ENCODE assay signal across 8 cellular contexts in the genomic region with DNA sequence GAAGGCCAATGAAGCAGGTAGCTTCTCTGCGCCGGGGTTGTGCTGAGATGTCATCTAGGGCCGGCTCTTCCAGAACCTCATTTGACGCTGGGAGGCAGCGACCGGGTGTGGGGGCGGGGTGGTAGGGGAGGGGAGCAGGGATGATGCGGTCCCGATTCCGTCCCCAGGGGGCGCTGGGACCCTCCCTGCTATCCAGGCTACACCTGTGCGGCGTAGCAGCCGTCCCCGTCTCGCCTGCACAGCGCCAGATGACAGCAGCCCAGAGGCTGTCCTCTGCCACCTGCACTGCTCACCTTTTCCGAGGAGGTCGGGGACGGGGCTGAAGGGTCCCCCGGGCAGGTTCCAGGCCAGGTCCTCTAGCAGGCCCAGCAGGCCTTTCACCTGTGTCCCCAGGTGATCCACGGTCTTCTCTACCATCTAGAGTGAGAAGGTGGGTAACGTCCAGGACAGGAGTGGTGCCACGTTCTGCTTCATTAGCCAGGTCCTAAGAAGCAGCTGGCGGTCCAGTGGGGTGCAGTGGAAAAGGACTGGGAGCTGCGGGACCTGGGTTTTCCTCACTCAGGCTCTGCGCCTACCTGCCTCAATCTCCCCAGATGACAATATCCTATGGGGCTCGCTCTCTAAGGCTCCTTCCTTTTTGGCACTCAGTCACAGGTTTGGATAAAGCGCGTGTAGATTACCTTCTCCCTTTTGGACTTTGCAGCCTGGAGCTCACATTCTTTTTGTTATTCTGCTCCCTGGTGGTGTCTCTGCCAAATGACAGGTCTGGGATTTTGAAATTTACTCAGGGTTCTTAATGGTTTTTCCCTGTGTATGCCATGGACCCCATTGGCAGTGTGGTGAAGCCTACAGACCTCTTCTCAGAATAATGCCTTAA. TPM values are rescaled to one million over a fixed set of nuclear protein-coding genes. Genes with fewer than 3 reads are reported as not detected.
DNase-seq lines count a peak whose midpoint lies in the region; ATAC-seq and TF ChIP-seq lines count a peak whose summit lies in the region.

No MANE protein-coding gene starts in this region.

- intact Hi-C loops in posterior cingulate gyrus (cut with DNase I) = loop anchor here (10.0 kb wide), 1 partner anchor 1189 kb away; no protein-coding TSS in a partner anchor

- H3K27ac ChIP-seq in WERI-Rb-1 = no peak overlapping the region

- H3K36me3 ChIP-seq in WERI-Rb-1 = no peaks in the 10 kb centered on the region

- H3K27ac Mint-ChIP-seq in glutamatergic neuron (ENCODE audit: unreplicated experiment) = no peak overlapping the region

- H3K9me3 Mint-ChIP-seq in glutamatergic neuron (ENCODE audit: unreplicated experiment) = peaks cover 11% of the 10 kb centered on the region

- peaks cover 3% of the 10 kb centered on the region for H3K9me3 ChIP-seq in WERI-Rb-1 (ENCODE audit: severe bottlenecking)

- in situ Hi-C loops in ACHN (cut with HindIII; ENCODE audit: low pct_ligation_motif_present, low pct_unique_long_range_greater_than_20kb, low sequenced_read_pairs) = no loop called here

- H3K4me3 ChIP-seq in WERI-Rb-1 (ENCODE audit: low read depth, low read length) = peak overlapping the region; percentile 30

- H3K27me3 Mint-ChIP-seq in glutamatergic neuron (ENCODE audit: unreplicated experiment) = peaks cover 3% of the 10 kb centered on the region

- no peak for ATAC-seq in HG03565 (IDR thresholded peaks at IDR 0.05; ENCODE audit: unreplicated experiment)

- peak overlapping the region; percentile 84 for H3K4me3 Mint-ChIP-seq in glutamatergic neuron (ENCODE audit: unreplicated experiment)

- DNase-seq in ACHN = peak; percentile 53
- DNase-seq in NCI-H1930 (lab: John Stamatoyannopoulos, UW) = peak; percentile 39 to 51
- DNase-seq in WERI-Rb-1 = peak; percentile 73
- peak; percentile 67 for DNase-seq in glutamatergic neuron
- DNase-seq in posterior cingulate gyrus = peak in 6 of 10 donors; percentile 32 to 87 (median 40)
- no peak for DNase-seq in hepatic stellate cell (ENCODE audit: low spot score)

- H3K4me1 Mint-ChIP-seq in glutamatergic neuron (ENCODE audit: low read depth, unreplicated experiment) = peaks cover 5% of the 10 kb centered on the region

- peaks cover 18% of the 10 kb centered on the region for H3K36me3 Mint-ChIP-seq in glutamatergic neuron (ENCODE audit: unreplicated experiment)

- no peaks in the 10 kb centered on the region for H3K27me3 ChIP-seq in WERI-Rb-1 (ENCODE audit: insufficient read depth, low read depth, severe bottlenecking)

- TF ChIP-seq CTCF in GM12873 (IDR thresholded peaks at IDR 0.05; ENCODE audit: insufficient read depth, low read depth, low read length, missing control alignments) = peak; percentile 46
- peak; percentile 79 for TF ChIP-seq CTCF in WERI-Rb-1 (IDR thresholded peaks at IDR 0.05; ENCODE audit: low read depth, low read length)
- TF ChIP-seq CTCF in glutamatergic neuron (IDR thresholded peaks at IDR 0.05; ENCODE audit: partially characterized antibody, unreplicated experiment) = peak; percentile 70

RNA-seq across cellular contexts. Expression of gene RAB6C, which starts 56.0 kb away (rescaled TPM):
- 0.25 TPM for total RNA-seq in glutamatergic neuron (ENCODE audit: unreplicated experiment)
